In genomic region chr17:16442141-16442540, GRCh38 we compare ENCODE assay signal across 9 cellular contexts. TPM values are rescaled to one million over a fixed set of nuclear protein-coding genes. Genes with fewer than 3 reads are reported as not detected.
A peak's percentile ranks its signal among the peaks of the same experiment; 100 is the strongest.
DNase-seq lines count a peak whose midpoint lies in the region; ATAC-seq, FAIRE-seq and TF ChIP-seq lines count a peak whose summit lies in the region.
"Had no signal": no experiment of that assay in that cellular context is flagged by ENCODE, and none has a peak within 500 bp of the region (broad histone marks: within the 10 kb centered on the region; RNA-seq: fewer than 3 reads in every experiment).

No MANE protein-coding gene starts in this region.

- CTCF ChIA-PET in activated CD4-positive, alpha-beta memory T cell treated with anti-CD3 and anti-CD28 coated beads, Interleukin-2, amount 10 ng/mL, durations not matched to agents 7 days and 5 days (lab: Charles Lee), result interaction anchor here (1.3 to 2.6 kb wide), 5 partner anchors 10 to 80 kb away, joined by 3 to 24 read pairs (median 10); partner anchors contain the start of gene TRPV2

- H3K27ac Mint-ChIP-seq in activated CD4-positive, alpha-beta memory T cell treated with anti-CD3 and anti-CD28 coated beads, Interleukin-2, amount 10 ng/mL, durations not matched to agents 7 days and 5 days, result peak overlapping the region; percentile 97

- H3K27ac ChIP-seq in KMS-11 (peak overlapping the region; percentile 38; the same call in 1 of the 2 replicates), keratinocyte (ENCODE audit: control insufficient read depth, insufficient read depth, low read length) (no peak overlapping the region)

- no peak overlapping the region for H3K4me2 ChIP-seq in KMS-11
- H3K4me2 ChIP-seq in keratinocyte (ENCODE audit: control insufficient read depth, extremely low read depth, insufficient read depth, low read depth, low read length), result peak overlapping the region; percentile 93

- dilution Hi-C loops in keratinocyte (cut with MboI; ENCODE audit: extremely low pct_ligation_motif_present, low sequenced_read_pairs), result no loop called here

- no peaks in the 10 kb centered on the region for H4K20me1 ChIP-seq in KMS-11 (ENCODE audit: insufficient read depth)
- H4K20me1 ChIP-seq in keratinocyte (ENCODE audit: control insufficient read depth, extremely low read depth, insufficient read depth, low read length), result peaks cover 51% of the 10 kb centered on the region

- H2AFZ ChIP-seq in KMS-11 (ENCODE audit: low read depth) (no peak overlapping the region), keratinocyte (ENCODE audit: control insufficient read depth, low read length) (no peak overlapping the region)

- H3K9me3 ChIP-seq in keratinocyte (ENCODE audit: control insufficient read depth, low read depth, low read length), result no peaks in the 10 kb centered on the region

- H3K4me3 ChIP-seq in KMS-11 (IDR thresholded peaks at IDR 0.05; ENCODE audit: insufficient read depth, low read depth, low read length) (no peak overlapping the region), keratinocyte (ENCODE audit: control insufficient read depth in 2 of 3, extremely low read depth in 1 of 3, insufficient read depth in 2 of 3, low read depth in 1 of 3, low read length in 3 of 3) (no peak overlapping the region)

- peak; percentile 75 for DNase-seq in DMS 273 (lab: John Stamatoyannopoulos, UW; ENCODE audit: unreplicated experiment)
- no peak for DNase-seq in activated CD4-positive, alpha-beta memory T cell treated with anti-CD3 and anti-CD28 coated beads, Interleukin-2, amount 10 ng/mL, durations not matched to agents 7 days and 5 days
- no peak for DNase-seq in keratinocyte (ENCODE audit: low read depth, low spot score)
- DNase-seq in HK-2 (ENCODE audit: unreplicated experiment), result no peak
- DNase-seq in NCI-H524 (lab: John Stamatoyannopoulos, UW), result no peak

- TF ChIP-seq CTCF in KMS-11 (conservative IDR thresholded peaks at IDR 0.05; ENCODE audit: low read depth, low read length) (no peak), keratinocyte (optimal IDR thresholded peaks at IDR 0.05 in 1 of 3, IDR thresholded peaks at IDR 0.05 in 1 of 3, conservative IDR thresholded peaks at IDR 0.05 in 1 of 3; ENCODE audit: extremely low read depth in 1 of 3, insufficient read depth in 2 of 3, low read length in 3 of 3) (no peak)

- peaks cover 52% of the 10 kb centered on the region for H3K4me1 Mint-ChIP-seq in activated CD4-positive, alpha-beta memory T cell treated with anti-CD3 and anti-CD28 coated beads, Interleukin-2, amount 10 ng/mL, durations not matched to agents 7 days and 5 days

- H3K4me1 ChIP-seq in KMS-11 (ENCODE audit: low read depth, poor library complexity, severe bottlenecking) (peaks cover 18% of the 10 kb centered on the region), keratinocyte (ENCODE audit: control insufficient read depth, extremely low read depth, insufficient read depth, low read length) (peaks cover 24% of the 10 kb centered on the region)

- peaks cover 71% of the 10 kb centered on the region for H3K36me3 Mint-ChIP-seq in activated CD4-positive, alpha-beta memory T cell treated with anti-CD3 and anti-CD28 coated beads, Interleukin-2, amount 10 ng/mL, durations not matched to agents 7 days and 5 days (ENCODE audit: low read depth)

- no peaks in the 10 kb centered on the region for H3K9me1 ChIP-seq in keratinocyte (ENCODE audit: control insufficient read depth, extremely low read depth, insufficient read depth, low read length)

- H3K27me3 ChIP-seq in KMS-11 (ENCODE audit: insufficient read depth, low read depth), result no peaks in the 10 kb centered on the region
- no peaks in the 10 kb centered on the region for H3K27me3 ChIP-seq in keratinocyte (ENCODE audit: control insufficient read depth, extremely low read depth, insufficient read depth, low read length)

- POLR2A ChIA-PET in activated CD4-positive, alpha-beta memory T cell treated with anti-CD3 and anti-CD28 coated beads, Interleukin-2, amount 10 ng/mL, durations not matched to agents 7 days and 5 days (lab: Charles Lee), result interaction anchor here (0.9 to 7.0 kb wide), 6 partner anchors 10 to 92 kb away, joined by 3 to 137 read pairs (median 28); partner anchors contain the start of genes TRPV2 and UBB

- H3K9ac ChIP-seq in KMS-11 (no peak overlapping the region), keratinocyte (ENCODE audit: control insufficient read depth, extremely low read depth, insufficient read depth, low read length) (no peak overlapping the region)

- no peaks in the 10 kb centered on the region for H3K9me3 Mint-ChIP-seq in activated CD4-positive, alpha-beta memory T cell treated with anti-CD3 and anti-CD28 coated beads, Interleukin-2, amount 10 ng/mL, durations not matched to agents 7 days and 5 days

- no peak for FAIRE-seq in keratinocyte (lab: Jason Lieb, UNC)
- FAIRE-seq: HTR-8/SVneo had no signal

- no peaks in the 10 kb centered on the region for H3K27me3 Mint-ChIP-seq in activated CD4-positive, alpha-beta memory T cell treated with anti-CD3 and anti-CD28 coated beads, Interleukin-2, amount 10 ng/mL, durations not matched to agents 7 days and 5 days

- peak overlapping the region; percentile 46 for H3K4me3 Mint-ChIP-seq in activated CD4-positive, alpha-beta memory T cell treated with anti-CD3 and anti-CD28 coated beads, Interleukin-2, amount 10 ng/mL, durations not matched to agents 7 days and 5 days

- H3K36me3 ChIP-seq in KMS-11 (ENCODE audit: insufficient read depth) (peaks cover 7% of the 10 kb centered on the region; the same call in 1 of the 2 replicates), keratinocyte (ENCODE audit: control insufficient read depth in 2 of 2, extremely low read depth in 1 of 2, insufficient read depth in 2 of 2, low read length in 2 of 2) (peaks cover 32 to 50% of the 10 kb centered on the region in 2 experiments)

- ATAC-seq in HG03571 (IDR thresholded peaks at IDR 0.05; ENCODE audit: unreplicated experiment) (no peak), HG03175 (IDR thresholded peaks at IDR 0.05; ENCODE audit: unreplicated experiment) (no peak)

- H3K79me2 ChIP-seq in KMS-11 (ENCODE audit: insufficient read depth, low read depth) (peaks cover 34% of the 10 kb centered on the region), keratinocyte (ENCODE audit: control insufficient read depth, insufficient read depth, low read length) (peaks cover 32% of the 10 kb centered on the region)

RNA-seq across cellular contexts. Expression of gene TRPV2, which starts 26.8 kb away (rescaled TPM):
- total RNA-seq in activated CD4-positive, alpha-beta memory T cell treated with anti-CD3 and anti-CD28 coated beads, Interleukin-2, amount 10 ng/mL, durations not matched to agents 7 days and 5 days, result 100 to 1,000 TPM; 131 to 142 TPM
- 0.05 to 0.09 TPM (median 0.09 TPM) in 3 replicates for polyA plus RNA-seq in keratinocyte
- not detected for polyA plus RNA-seq in keratinocyte (2011; ENCODE audit: low read depth)
- 0.18 and 0.32 TPM in 2 replicates for polyA plus RNA-seq in keratinocyte (2011; cell fraction: cytosol; rRNA removed)
- polyA plus RNA-seq in keratinocyte (2011; cell fraction: nucleus; rRNA removed), result 0.31 and 0.56 TPM in 2 replicates
- 0.49 TPM in 1 of 2 replicates, not detected in the other for polyA plus RNA-seq in keratinocyte (2012; ENCODE audit: low replicate concordance)
- 0.49 to 0.64 TPM in 2 of 3 replicates, not detected in the other for polyA minus RNA-seq in keratinocyte
- polyA minus RNA-seq in keratinocyte (2011; cell fraction: cytosol; rRNA and poly(A)+ RNA removed), result not detected
- polyA minus RNA-seq in keratinocyte (2011; cell fraction: nucleus; rRNA and poly(A)+ RNA removed), result not detected in 2 replicates

RNA-seq across cellular contexts. Expression of gene LRRC75A, which starts 49.9 kb away (rescaled TPM):
- 1 to 10 TPM; 1.2 to 1.8 TPM for total RNA-seq in activated CD4-positive, alpha-beta memory T cell treated with anti-CD3 and anti-CD28 coated beads, Interleukin-2, amount 10 ng/mL, durations not matched to agents 7 days and 5 days
- not detected in 3 replicates for polyA plus RNA-seq in keratinocyte
- not detected for polyA plus RNA-seq in keratinocyte (2011; ENCODE audit: low read depth)
- polyA plus RNA-seq in keratinocyte (2011; cell fraction: cytosol; rRNA removed), result not detected in 2 replicates
- not detected in 2 replicates for polyA plus RNA-seq in keratinocyte (2011; cell fraction: nucleus; rRNA removed)
- polyA plus RNA-seq in keratinocyte (2012; ENCODE audit: low replicate concordance), result 0.09 and 1.6 TPM in 2 replicates
- 0.10 TPM in 1 of 3 replicates, not detected in the others for polyA minus RNA-seq in keratinocyte
- polyA minus RNA-seq in keratinocyte (2011; cell fraction: cytosol; rRNA and poly(A)+ RNA removed), result not detected
- polyA minus RNA-seq in keratinocyte (2011; cell fraction: nucleus; rRNA and poly(A)+ RNA removed), result not detected in 2 replicates
